8 cellular contexts compared by ENCODE assay signal in the genomic region with DNA sequence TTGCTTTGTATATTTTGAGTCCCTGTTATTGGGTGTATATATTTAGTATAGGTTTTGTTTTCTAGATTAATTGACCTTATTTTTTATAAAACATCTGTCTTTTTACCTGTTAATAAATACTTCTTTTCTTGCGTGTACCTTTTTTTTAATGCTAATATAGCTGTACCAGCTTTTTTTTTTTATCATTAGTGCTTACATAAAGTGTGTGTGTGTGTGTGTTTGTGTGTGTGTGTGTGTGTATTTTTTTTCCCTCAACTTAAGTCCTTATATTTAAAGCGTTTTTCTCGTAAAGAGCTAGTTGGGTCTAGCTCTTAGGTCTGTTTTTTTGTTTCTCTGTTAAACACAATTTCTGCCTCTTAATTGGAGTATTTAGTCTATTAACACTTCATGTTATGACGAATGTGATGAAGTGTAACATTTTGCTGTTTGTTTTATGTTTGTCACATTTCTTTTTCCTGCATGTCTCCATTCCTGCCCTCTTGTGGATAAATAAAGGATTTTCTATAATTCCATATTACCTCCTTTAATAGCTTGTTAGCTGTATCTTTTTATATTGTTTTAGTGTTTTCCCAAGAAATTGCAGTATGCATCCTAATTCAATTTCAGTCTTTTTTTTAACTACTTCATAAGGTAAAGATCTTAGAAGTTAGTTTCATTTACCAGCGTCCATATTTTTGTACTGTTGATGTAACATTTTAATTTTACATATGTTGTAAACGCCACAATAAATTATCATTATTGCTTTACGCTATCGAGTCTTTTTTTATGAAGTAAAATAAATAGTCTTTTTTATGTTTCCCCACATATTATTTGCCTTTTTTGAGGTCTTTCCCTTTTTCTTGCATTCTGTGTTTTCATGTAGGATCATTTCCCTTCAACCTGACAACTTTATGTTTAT. TPM values are rescaled to one million over a fixed set of nuclear protein-coding genes. Genes with fewer than 3 reads are reported as not detected.
A peak's percentile ranks its signal among the peaks of the same experiment; 100 is the strongest.
DNase-seq lines count a peak whose midpoint lies in the region; ATAC-seq and TF ChIP-seq lines count a peak whose summit lies in the region.

No MANE protein-coding gene starts in this region.

- no peak for ATAC-seq in GM21526 (IDR thresholded peaks at IDR 0.05; ENCODE audit: low FRiP score, unreplicated experiment)

- H3K4me3 ChIP-seq in retinal pigment epithelial cell (ENCODE audit: low read length): no peak overlapping the region

- peak; percentile 46 for TF ChIP-seq CTCF in retinal pigment epithelial cell (conservative IDR thresholded peaks at IDR 0.05; ENCODE audit: low read depth, low read length)

- DNase-seq in SIG-M5 treated with dmso at 0.1 percent for 504 hours (lab: John Stamatoyannopoulos, UW; ENCODE audit: unreplicated experiment): peak; percentile 42
- DNase-seq in SIG-M5 (lab: John Stamatoyannopoulos, UW): no peak
- DNase-seq in NCI-H460 (ENCODE audit: extremely low read depth, low read depth): peak; percentile 13
- peak; percentile 30 to 47 for DNase-seq in dermis microvascular lymphatic vessel endothelial cell (ENCODE audit: low read depth in 2 of 2)
- no peak for DNase-seq in retinal pigment epithelial cell (ENCODE audit: low read depth)
- DNase-seq in stimulated activated CD4-positive, alpha-beta T cell treated with anti-CD3 and anti-CD28 coated beads, Interleukin-15, amount 100 ng/mL, for 24 hours: no peak
- no peak for DNase-seq in NCI-H524 treated with DMSO at 0.1 percent for 48 hours (lab: John Stamatoyannopoulos, UW)

RNA-seq across cellular contexts. Expression of a gene that starts 4.3 kb away (rescaled TPM):
- 37.0 and 40.4 TPM in 2 replicates for total RNA-seq in NCI-H460 (2014; rRNA removed; shearing (Covaris generic))
- polyA plus RNA-seq in NCI-H460 (2014; cell fraction: nucleus; rRNA removed): 36.9 and 48.4 TPM in 2 replicates
- total RNA-seq in dermis microvascular lymphatic vessel endothelial cell: 96.2 and 141 TPM in 2 replicates

RNA-seq across cellular contexts. Expression of a gene that starts 34.9 kb away (rescaled TPM):
- total RNA-seq in NCI-H460 (2014; rRNA removed; shearing (Covaris generic)): not detected in 2 replicates
- polyA plus RNA-seq in NCI-H460 (2014; cell fraction: nucleus; rRNA removed): not detected in 2 replicates
- not detected in 2 replicates for total RNA-seq in dermis microvascular lymphatic vessel endothelial cell

Comparison
In these comparisons a context has a peak if more than half of its experiments do, and no peak if none do; other contexts are left out.
1. DNase-seq: peak in SIG-M5 treated with dmso at 0.1 percent for 504 hours (single experiment), NCI-H460 (single experiment) and dermis microvascular lymphatic vessel endothelial cell (2 of 2); none in SIG-M5 (single experiment), retinal pigment epithelial cell (single experiment), stimulated activated CD4-positive, alpha-beta T cell treated with anti-CD3 and anti-CD28 coated beads, Interleukin-15, amount 100 ng/mL, for 24 hours (single experiment) and NCI-H524 treated with DMSO at 0.1 percent for 48 hours (single experiment).